Comparison of ENCODE assay signal across 8 cellular contexts in genomic region chr5:138641547-138642298, GRCh38.
DNase-seq lines count a peak whose midpoint lies in the region; ATAC-seq and TF ChIP-seq lines count a peak whose summit lies in the region.

No MANE protein-coding gene starts in this region.

- 0% methylated on average over 1 of the region's 18 CpGs; no CpG with 5 or more reads in 1 of the 2 donors for WGBS in gastroesophageal sphincter (ENCODE audit: low coverage in 1 of 2), 2 donors

- no peaks in the 10 kb centered on the region for H4K20me1 ChIP-seq in osteoblast (ENCODE audit: insufficient read depth, low read length)

- peak; percentile 83 for DNase-seq in CD1c-positive myeloid dendritic cell (ENCODE audit: extremely low spot score)
- DNase-seq in HK-2 (ENCODE audit: unreplicated experiment), result peak; percentile 64
- peak; percentile 38 for DNase-seq in RKO (ENCODE audit: low spot score)
- DNase-seq in osteoblast (ENCODE audit: insufficient read length, low spot score, missing footprints), result peak; percentile 91
- peak; percentile 67 to 72 for DNase-seq in tibial artery
- DNase-seq in KG1 (lab: John Stamatoyannopoulos, UW), result no peak

- H3K27ac Mint-ChIP-seq in activated T-helper 17 cell treated with anti-CD3 and anti-CD28 coated beads, Interleukin-2, amount 50 U/mL, for 72 hours, result no peak overlapping the region

- no peaks in the 10 kb centered on the region for H3K4me1 Mint-ChIP-seq in activated T-helper 17 cell treated with anti-CD3 and anti-CD28 coated beads, Interleukin-2, amount 50 U/mL, for 72 hours

- peak; percentile 86 for ATAC-seq in activated T-helper 17 cell treated with anti-CD3 and anti-CD28 coated beads, Interleukin-2, amount 50 U/mL, for 72 hours (replicated peaks)
- ATAC-seq in gastroesophageal sphincter, result peak; percentile 40

- peaks cover 49% of the 10 kb centered on the region for H3K27me3 Mint-ChIP-seq in activated T-helper 17 cell treated with anti-CD3 and anti-CD28 coated beads, Interleukin-2, amount 50 U/mL, for 72 hours

- H3K9me3 Mint-ChIP-seq in activated T-helper 17 cell treated with anti-CD3 and anti-CD28 coated beads, Interleukin-2, amount 50 U/mL, for 72 hours, result no peaks in the 10 kb centered on the region

- H3K9me3 ChIP-seq in gastroesophageal sphincter (no peaks in the 10 kb centered on the region), osteoblast (ENCODE audit: low read depth, low read length) (no peaks in the 10 kb centered on the region), tibial artery (no peaks in the 10 kb centered on the region)

- no peak overlapping the region for H3K4me2 ChIP-seq in osteoblast (ENCODE audit: insufficient read depth, low read length)

- TF ChIP-seq CTCF in gastroesophageal sphincter (IDR thresholded peaks at IDR 0.05), result peak in 3 of 4 experiments; percentile 35 to 62 (median 39)
- peak; percentile 92 for TF ChIP-seq CTCF in osteoblast (IDR thresholded peaks at IDR 0.05; ENCODE audit: extremely low read depth, low read depth, low read length)
- peak; percentile 57 to 59 for TF ChIP-seq CTCF in tibial artery (IDR thresholded peaks at IDR 0.05)

- H3K4me1 ChIP-seq in gastroesophageal sphincter (no peaks in the 10 kb centered on the region), osteoblast (ENCODE audit: insufficient read depth, low read length) (no peaks in the 10 kb centered on the region), tibial artery (no peaks in the 10 kb centered on the region)

- no peaks in the 10 kb centered on the region for H3K27me3 ChIP-seq in gastroesophageal sphincter
- H3K27me3 ChIP-seq in osteoblast (ENCODE audit: insufficient read depth, low read length), result peaks cover 7% of the 10 kb centered on the region
- peaks cover 0 to 8% of the 10 kb centered on the region in 2 donors for H3K27me3 ChIP-seq in tibial artery

- H3K36me3 Mint-ChIP-seq in activated T-helper 17 cell treated with anti-CD3 and anti-CD28 coated beads, Interleukin-2, amount 50 U/mL, for 72 hours (ENCODE audit: low read depth), result no peaks in the 10 kb centered on the region

- TF ChIP-seq EP300 in gastroesophageal sphincter (IDR thresholded peaks at IDR 0.05), result no peak

- no peak for TF ChIP-seq POLR2A in gastroesophageal sphincter (IDR thresholded peaks at IDR 0.05)

- no peaks in the 10 kb centered on the region for H3K79me2 ChIP-seq in osteoblast (ENCODE audit: insufficient read depth, low read length)

- no peak overlapping the region for H3K4me3 Mint-ChIP-seq in activated T-helper 17 cell treated with anti-CD3 and anti-CD28 coated beads, Interleukin-2, amount 50 U/mL, for 72 hours

- intact Hi-C loops in tibial artery (cut with DNase I; ENCODE audit: low total_unique reads), result loop anchor here (5.0 kb wide), 1 partner anchor 621 kb away; no protein-coding TSS in a partner anchor

- H2AFZ ChIP-seq in osteoblast (ENCODE audit: low read length), result no peak overlapping the region

- no peak overlapping the region for H3K27ac ChIP-seq in gastroesophageal sphincter
- no peak overlapping the region for H3K27ac ChIP-seq in osteoblast (ENCODE audit: low read depth, low read length)
- no peak overlapping the region for H3K27ac ChIP-seq in tibial artery

- H3K4me3 ChIP-seq in gastroesophageal sphincter, result no peak overlapping the region
- no peak overlapping the region for H3K4me3 ChIP-seq in osteoblast (ENCODE audit: insufficient read depth, low read length)
- H3K4me3 ChIP-seq in tibial artery, result no peak overlapping the region

- H3K36me3 ChIP-seq in gastroesophageal sphincter (no peaks in the 10 kb centered on the region), osteoblast (ENCODE audit: insufficient read depth, low read length) (no peaks in the 10 kb centered on the region), tibial artery (no peaks in the 10 kb centered on the region)

Comparison
In these comparisons a context has a peak if more than half of its experiments do, and no peak if none do; other contexts are left out.
1. CTCF ChIP-seq: peak in every context shown above with its lines; median percentile 92 in osteoblast; 58 in tibial artery; 39 in gastroesophageal sphincter.